In genomic region chr2:34828481-34828880, GRCh38 we compare ENCODE assay signal across 22 cellular contexts.
DNase-seq lines count a peak whose midpoint lies in the region; ATAC-seq, FAIRE-seq and TF ChIP-seq lines count a peak whose summit lies in the region.
"Had no signal": no experiment of that assay in that cellular context is flagged by ENCODE, and none has a peak within 500 bp of the region (broad histone marks: within the 10 kb centered on the region; RNA-seq: fewer than 3 reads in every experiment).

No MANE protein-coding gene starts in this region.

- CTCF ChIA-PET in SK-N-SH (lab: Yijun Ruan, JAX): no interaction called here
- CTCF ChIA-PET in K562 (lab: Yijun Ruan, JAX; ENCODE audit: low intra/inter-chr PET ratio): no interaction called here

- no peaks in the 10 kb centered on the region for H3K4me1 ChIP-seq in SK-N-SH (ENCODE audit: control insufficient read depth in 1 of 2, insufficient read depth in 2 of 2, low read depth in 1 of 2, low read length in 1 of 2)
- no peaks in the 10 kb centered on the region for H3K4me1 ChIP-seq in K562 (replicated peaks in 1 of 2; ENCODE audit: control insufficient read depth in 2 of 2, insufficient read depth in 2 of 2, low read length in 2 of 2)
- H3K4me1 ChIP-seq: A549; BLaER1 treated with 17β-estradiol and CSF1 and Interleukin-3, amounts not matched to agents 10 nM and 100 nM; Caco-2 had no signal

- BruUV-seq in K562 (replicated peaks; lab: Mats Ljungman, UMichigan): no TSS peak

- POLR2A ChIA-PET in SK-N-SH (lab: Yijun Ruan, JAX): no interaction called here
- POLR2A ChIA-PET in K562 (lab: Yijun Ruan, JAX): no interaction called here

- H3F3A ChIP-seq in SK-N-SH (replicated peaks; ENCODE audit: insufficient read depth): no peaks in the 10 kb centered on the region

- H3K9me1 ChIP-seq in K562 (ENCODE audit: control insufficient read depth, insufficient read depth, low read length): no peaks in the 10 kb centered on the region

- H3K9ac ChIP-seq in SK-N-SH (no peak overlapping the region), K562 (ENCODE audit: insufficient read depth in 1 of 2, low read depth in 2 of 2, low read length in 2 of 2) (no peak overlapping the region)
- H3K9ac ChIP-seq: BLaER1 treated with 17β-estradiol and CSF1 and Interleukin-3, amounts not matched to agents 10 nM and 100 nM had no signal

- H3K36me3 ChIP-seq in SK-N-SH (replicated peaks in 1 of 2; ENCODE audit: control insufficient read depth in 1 of 2, insufficient read depth in 2 of 2, low read length in 1 of 2) (no peaks in the 10 kb centered on the region), K562 (ENCODE audit: control insufficient read depth, insufficient read depth, low read length) (no peaks in the 10 kb centered on the region)
- H3K36me3 ChIP-seq: BLaER1 treated with 17β-estradiol and CSF1 and Interleukin-3, amounts not matched to agents 10 nM and 100 nM had no signal

- TF ChIP-seq EP300 in SK-N-SH (IDR thresholded peaks at IDR 0.05; ENCODE audit: borderline replicate concordance in 1 of 2, low read depth in 1 of 2, low read length in 1 of 2) (no peak), K562 (IDR thresholded peaks at IDR 0.05; ENCODE audit: low read length) (no peak)

- intact Hi-C loops in K562 (cut with micrococcal nuclease): no loop called here

- TF ChIP-seq RAD21 in SK-N-SH (IDR thresholded peaks at IDR 0.05; ENCODE audit: low read length): no peak
- no peak for TF ChIP-seq RAD21 in K562 (CRISPR knock-in tag; conservative IDR thresholded peaks at IDR 0.05 in 1 of 2, IDR thresholded peaks at IDR 0.05 in 1 of 2)

- in situ Hi-C loops in G401 (cut with HindIII; ENCODE audit: low sequenced_read_pairs): no loop called here
- in situ Hi-C loops in K562 (cut with MboI): no loop called here

- DNase-seq in SK-N-SH: no peak
- DNase-seq in G401 (ENCODE audit: low spot score): peak; percentile 23
- DNase-seq in K562 (ENCODE audit: extremely low read depth in 1 of 4, low spot score in 3 of 4): no peak
- DNase-seq in DMS53 (lab: John Stamatoyannopoulos, UW): no peak
- DNase-seq: AML-193; Caco-2; Calu3; CD4-positive, alpha-beta T cell; CD8-positive, alpha-beta T cell; DMS79; DND-41; EL; GF-D8 had no signal

- H2AFZ ChIP-seq in SK-N-SH (ENCODE audit: low read depth) (no peak overlapping the region), K562 (ENCODE audit: low read depth, low read length) (no peak overlapping the region)

- H3K9me2 ChIP-seq in SK-N-SH: no peaks in the 10 kb centered on the region

- H3K27ac ChIP-seq in SK-N-SH (ENCODE audit: low read depth in 2 of 2, low read length in 1 of 2) (no peak overlapping the region), K562 (ENCODE audit: extremely low read depth, low read depth, low read length) (no peak overlapping the region)
- H3K27ac ChIP-seq: 22Rv1; A549; BLaER1 treated with 17β-estradiol and CSF1 and Interleukin-3, amounts not matched to agents 10 nM and 100 nM; C4-2B had no signal

- no peak for TF ChIP-seq POLR2A in K562 (conservative IDR thresholded peaks at IDR 0.05)

- H4K20me1 ChIP-seq in SK-N-SH (ENCODE audit: insufficient read depth): no peaks in the 10 kb centered on the region
- no peaks in the 10 kb centered on the region for H4K20me1 ChIP-seq in K562 (replicated peaks; ENCODE audit: control insufficient read depth, insufficient read depth, low read length)
- H4K20me1 ChIP-seq: BLaER1 treated with 17β-estradiol and CSF1 and Interleukin-3, amounts not matched to agents 10 nM and 100 nM had no signal

- H3K4me3 ChIP-seq in SK-N-SH (ENCODE audit: low read depth in 2 of 2, low read length in 1 of 2) (no peak overlapping the region), K562 (no peak overlapping the region)
- H3K4me3 ChIP-seq: A549; BLaER1 treated with 17β-estradiol and CSF1 and Interleukin-3, amounts not matched to agents 10 nM and 100 nM had no signal

- no peaks in the 10 kb centered on the region for H3K27me3 ChIP-seq in SK-N-SH (ENCODE audit: insufficient read depth)
- H3K27me3 ChIP-seq in K562 (ENCODE audit: control insufficient read depth in 2 of 2, insufficient read depth in 2 of 2, low read length in 2 of 2): no peaks in the 10 kb centered on the region
- H3K27me3 ChIP-seq: BLaER1 treated with 17β-estradiol and CSF1 and Interleukin-3, amounts not matched to agents 10 nM and 100 nM had no signal

- no peak for FAIRE-seq in K562 (lab: Jason Lieb, UNC)
- FAIRE-seq: A549, D721Med, G401.6, GM12891, GM19239 had no signal

- ATAC-seq in SK-N-SH treated with all-trans-retinoic acid at 6 μM for 48 hours (no peak), K562 (no peak)
- ATAC-seq: A549; CD8-positive, alpha-beta T cell had no signal

- H3K4me2 ChIP-seq in SK-N-SH (no peak overlapping the region), K562 (ENCODE audit: insufficient read depth, low read length) (no peak overlapping the region)
- H3K4me2 ChIP-seq: A549; BLaER1 treated with 17β-estradiol and CSF1 and Interleukin-3, amounts not matched to agents 10 nM and 100 nM had no signal

- H3K79me2 ChIP-seq in SK-N-SH (ENCODE audit: insufficient read depth) (no peaks in the 10 kb centered on the region; the same call in 1 of the 2 replicates), K562 (ENCODE audit: control insufficient read depth, insufficient read depth, low read length) (no peaks in the 10 kb centered on the region)

- H3K9me3 ChIP-seq in SK-N-SH: 0 out of 2 replicates have a peak, but pooled peaks cover 3% of the 10 kb centered on the region
- no peaks in the 10 kb centered on the region for H3K9me3 ChIP-seq in K562 (replicated peaks; ENCODE audit: control insufficient read depth, insufficient read depth, low read depth, low read length)
- H3K9me3 ChIP-seq: Caco-2 had no signal

- TF ChIP-seq CTCF in SK-N-SH (IDR thresholded peaks at IDR 0.05) (no peak), K562 (IDR thresholded peaks at IDR 0.05 in 2 of 3, conservative IDR thresholded peaks at IDR 0.05 in 1 of 3; ENCODE audit: insufficient read depth in 2 of 3, low read depth in 1 of 3, low read length in 3 of 3) (no peak)

TF ChIP-seq in SK-N-SH, 30 proteins besides CTCF, POLR2A, EP300 and RAD21:
- TF ChIP-seq ELF1 (IDR thresholded peaks at IDR 0.05) (no peak), IRF3 (IDR thresholded peaks at IDR 0.05; ENCODE audit: low read depth, low read length) (no peak), NFIC (IDR thresholded peaks at IDR 0.05; ENCODE audit: borderline replicate concordance) (0 out of 2 replicates have a peak, but pooled peaks have one; percentile 8)

TF ChIP-seq in SK-N-SH treated with all-trans-retinoic acid at 6 μM for 48 hours, 23 proteins besides CTCF, POLR2A, EP300 and RAD21 (continues in another document):
- TF ChIP-seq RARB (CRISPR knock-in tag; IDR thresholded peaks at IDR 0.05) (no peak), ZNF8 (CRISPR knock-in tag; IDR thresholded peaks at IDR 0.05) (no peak), ARNTL (CRISPR knock-in tag; IDR thresholded peaks at IDR 0.05; ENCODE audit: borderline replicate concordance, low read depth) (no peak), ZC3H10 (CRISPR knock-in tag; IDR thresholded peaks at IDR 0.05) (no peak), TOX (CRISPR knock-in tag; IDR thresholded peaks at IDR 0.05; ENCODE audit: borderline replicate concordance) (no peak), BACH2 (CRISPR knock-in tag; IDR thresholded peaks at IDR 0.05; ENCODE audit: borderline replicate concordance) (no peak), SNAI2 (CRISPR knock-in tag; IDR thresholded peaks at IDR 0.05) (no peak), OSR1 (CRISPR knock-in tag; IDR thresholded peaks at IDR 0.05) (no peak)

TF ChIP-seq in K562, 482 proteins besides CTCF, POLR2A, EP300 and RAD21 (continues in another document):
- TF ChIP-seq LARP7 (IDR thresholded peaks at IDR 0.05) (no peak), NFIC (IDR thresholded peaks at IDR 0.05) (peak; percentile 94), MTA2 (IDR thresholded peaks at IDR 0.05; ENCODE audit: low read depth) (no peak), ZNF695 (CRISPR knock-in tag; IDR thresholded peaks at IDR 0.05) (no peak), ZNF830 (CRISPR knock-in tag; IDR thresholded peaks at IDR 0.05) (no peak), MCM3 (IDR thresholded peaks at IDR 0.05) (no peak), MNT (conservative IDR thresholded peaks at IDR 0.05) (no peak), ADNP (tag; IDR thresholded peaks at IDR 0.05) (no peak)
- TF ChIP-seq, protein P1, sequence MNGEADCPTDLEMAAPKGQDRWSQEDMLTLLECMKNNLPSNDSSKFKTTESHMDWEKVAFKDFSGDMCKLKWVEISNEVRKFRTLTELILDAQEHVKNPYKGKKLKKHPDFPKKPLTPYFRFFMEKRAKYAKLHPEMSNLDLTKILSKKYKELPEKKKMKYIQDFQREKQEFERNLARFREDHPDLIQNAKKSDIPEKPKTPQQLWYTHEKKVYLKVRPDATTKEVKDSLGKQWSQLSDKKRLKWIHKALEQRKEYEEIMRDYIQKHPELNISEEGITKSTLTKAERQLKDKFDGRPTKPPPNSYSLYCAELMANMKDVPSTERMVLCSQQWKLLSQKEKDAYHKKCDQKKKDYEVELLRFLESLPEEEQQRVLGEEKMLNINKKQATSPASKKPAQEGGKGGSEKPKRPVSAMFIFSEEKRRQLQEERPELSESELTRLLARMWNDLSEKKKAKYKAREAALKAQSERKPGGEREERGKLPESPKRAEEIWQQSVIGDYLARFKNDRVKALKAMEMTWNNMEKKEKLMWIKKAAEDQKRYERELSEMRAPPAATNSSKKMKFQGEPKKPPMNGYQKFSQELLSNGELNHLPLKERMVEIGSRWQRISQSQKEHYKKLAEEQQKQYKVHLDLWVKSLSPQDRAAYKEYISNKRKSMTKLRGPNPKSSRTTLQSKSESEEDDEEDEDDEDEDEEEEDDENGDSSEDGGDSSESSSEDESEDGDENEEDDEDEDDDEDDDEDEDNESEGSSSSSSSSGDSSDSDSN (IDR thresholded peaks at IDR 0.05; ENCODE audit: borderline replicate concordance in 1 of 2, low read depth in 2 of 2, low read length in 2 of 2): no peak

Comparison
In these comparisons a context has a peak if more than half of its experiments do, and no peak if none do; other contexts are left out.
1. Of the 27 proteins assayed by ChIP-seq in both K562 and SK-N-SH: peak only in K562: none; only in SK-N-SH: none; in both: NFIC; in neither: 26.